ENCODE assay signal across 11 cellular contexts in genomic region chr17:9371019-9371418, GRCh38.
DNase-seq lines count a peak whose midpoint lies in the region; ATAC-seq, FAIRE-seq and TF ChIP-seq lines count a peak whose summit lies in the region.
"Had no signal": no experiment of that assay in that cellular context is flagged by ENCODE, and none has a peak within 500 bp of the region (broad histone marks: within the 10 kb centered on the region; RNA-seq: fewer than 3 reads in every experiment).

No MANE protein-coding gene starts in this region.

- TF ChIP-seq CTCF in fibroblast of pulmonary artery (IDR thresholded peaks at IDR 0.05; ENCODE audit: low read length, missing control alignments): no peak
- TF ChIP-seq CTCF in testis (IDR thresholded peaks at IDR 0.05): no peak
- no peak for TF ChIP-seq CTCF in kidney (IDR thresholded peaks at IDR 0.05; ENCODE audit: borderline replicate concordance, extremely low read depth, insufficient read depth)

- no peak for DNase-seq in activated T-cell treated with anti-CD3 and anti-CD28 coated beads, Interleukin-2, amount 50 U/mL, for 4 hours
- DNase-seq in activated T-cell treated with anti-CD3 and anti-CD28 coated beads, Interleukin-2, amount 50 U/mL, for 1 hour: no peak
- DNase-seq in NCI-H69 (lab: John Stamatoyannopoulos, UW) (peak; percentile 70), fibroblast of pulmonary artery (ENCODE audit: low read depth) (peak; percentile 89), testis (peak; percentile 34), kidney (no peak)

- peaks cover 4% of the 10 kb centered on the region for H3K4me1 Mint-ChIP-seq in activated T-cell treated with anti-CD3 and anti-CD28 coated beads, Interleukin-2, amount 50 U/mL, for 4 hours (ENCODE audit: low read depth)

- ATAC-seq in activated T-cell treated with anti-CD3 and anti-CD28 coated beads, Interleukin-2, amount 50 U/mL, for 4 hours: peak; percentile 62 to 69
- no peak for ATAC-seq in GM19035 (IDR thresholded peaks at IDR 0.05; ENCODE audit: unreplicated experiment)
- ATAC-seq in HG02870 (IDR thresholded peaks at IDR 0.05; ENCODE audit: unreplicated experiment): no peak

- H3K27ac ChIP-seq in testis: no peak overlapping the region
- no peak overlapping the region for H3K27ac ChIP-seq in kidney (ENCODE audit: low read depth in 2 of 2, low read length in 2 of 2)

- no peak overlapping the region for H3K4me3 Mint-ChIP-seq in activated T-cell treated with anti-CD3 and anti-CD28 coated beads, Interleukin-2, amount 50 U/mL, for 4 hours
- H3K4me3 Mint-ChIP-seq: B cell; T-helper 1 cell treated with Interleukin-12 subunit alpha and Interleukin-12 subunit beta and Interleukin-4 antibody, amounts not matched to agents 30 μg/mL and 1 μg/mL, for 36 hours had no signal

- no peaks in the 10 kb centered on the region for H3K9me3 Mint-ChIP-seq in activated T-cell treated with anti-CD3 and anti-CD28 coated beads, Interleukin-2, amount 50 U/mL, for 4 hours

- H3K4me1 ChIP-seq in testis (no peaks in the 10 kb centered on the region), kidney (ENCODE audit: control insufficient read depth in 1 of 2, insufficient read depth in 1 of 2, low read depth in 1 of 2, low read length in 2 of 2) (peaks cover 0 to 2% of the 10 kb centered on the region in 2 donors)

- intact Hi-C loops in testis (cut with DNase I; ENCODE audit: low total_unique reads): no loop called here
- intact Hi-C loops in kidney (cut with DNase I): no loop called here

- H3K9ac ChIP-seq in kidney (ENCODE audit: low read length in 2 of 2): no peak overlapping the region

- no peak for FAIRE-seq in kidney (lab: Jason Lieb, UNC)
- FAIRE-seq: endometrium had no signal

- no peak overlapping the region for H3K4me3 ChIP-seq in fibroblast of pulmonary artery (replicated peaks; ENCODE audit: low read depth, low read length)
- no peak overlapping the region for H3K4me3 ChIP-seq in testis
- no peak overlapping the region for H3K4me3 ChIP-seq in kidney (ENCODE audit: low read length in 2 of 2)

- no peaks in the 10 kb centered on the region for H3K36me3 ChIP-seq in testis (ENCODE audit: low read depth, missing control alignments)
- no peaks in the 10 kb centered on the region for H3K36me3 ChIP-seq in kidney (ENCODE audit: control insufficient read depth in 1 of 2, insufficient read depth in 2 of 2, low read length in 2 of 2)

- H3K27me3 Mint-ChIP-seq in activated T-cell treated with anti-CD3 and anti-CD28 coated beads, Interleukin-2, amount 50 U/mL, for 4 hours (ENCODE audit: low read depth): no peaks in the 10 kb centered on the region
- H3K27me3 Mint-ChIP-seq: B cell had no signal

- no peaks in the 10 kb centered on the region for H3K9me3 ChIP-seq in testis
- no peaks in the 10 kb centered on the region for H3K9me3 ChIP-seq in kidney (ENCODE audit: control insufficient read depth in 1 of 2, low read length in 2 of 2)

- H3K36me3 Mint-ChIP-seq in activated T-cell treated with anti-CD3 and anti-CD28 coated beads, Interleukin-2, amount 50 U/mL, for 4 hours (ENCODE audit: insufficient read depth): peaks cover 7% of the 10 kb centered on the region

- TF ChIP-seq POLR2A in testis (IDR thresholded peaks at IDR 0.05): no peak

- H3K27me3 ChIP-seq in testis: no peaks in the 10 kb centered on the region

- 53 to 83% methylated on average over 4 of the region's 4 CpGs for WGBS in testis, 2 donors

Comparison
In these comparisons a context has a peak if more than half of its experiments do, and no peak if none do; other contexts are left out.
1. ATAC-seq: peak in activated T-cell treated with anti-CD3 and anti-CD28 coated beads, Interleukin-2, amount 50 U/mL, for 4 hours (2 of 2); none in GM19035 (single experiment) and HG02870 (single experiment).
2. DNase-seq: peak in NCI-H69 (single experiment), fibroblast of pulmonary artery (single experiment) and testis (single experiment); none in activated T-cell treated with anti-CD3 and anti-CD28 coated beads, Interleukin-2, amount 50 U/mL, for 4 hours (single experiment), activated T-cell treated with anti-CD3 and anti-CD28 coated beads, Interleukin-2, amount 50 U/mL, for 1 hour (single experiment) and kidney (single experiment).